In genomic region chr14:51860164-51860835, GRCh38 we compare ENCODE assay signal across 8 cellular contexts. TPM values are rescaled to one million over a fixed set of nuclear protein-coding genes. Genes with fewer than 3 reads are reported as not detected.
DNase-seq lines count a peak whose midpoint lies in the region; ATAC-seq and TF ChIP-seq lines count a peak whose summit lies in the region.

TSS of gene GNG2 (plus strand) at chr14:51860612. CDS start at chr14:51950679, 90,067 bp downstream.

- no peaks in the 10 kb centered on the region for H3K27me3 Mint-ChIP-seq in activated T-helper 2 cell treated with anti-CD3 and anti-CD28 coated beads, Interferon-gamma antibody, Interleukin-2, Interleukin-4, amounts not matched to agents 10 μg/mL and 5 μg/mL and 100 μg/mL, durations not matched to agents 14 hours and 24 hours and 36 hours (ENCODE audit: low read depth)
- peaks cover 4% of the 10 kb centered on the region for H3K27me3 Mint-ChIP-seq in nephron (ENCODE audit: low read depth)

- H3K9me3 ChIP-seq in RWPE2 (ENCODE audit: severe bottlenecking), result no peaks in the 10 kb centered on the region

- ATAC-seq in GM21576 (IDR thresholded peaks at IDR 0.05; ENCODE audit: unreplicated experiment) (peak; percentile 86), RWPE2 (ENCODE audit: low read depth) (peak; percentile 100)
- ATAC-seq in stimulated activated naive CD8-positive, alpha-beta T cell treated with anti-CD3 and anti-CD28 coated beads, Interleukin-15, Interleukin-2, amounts not matched to agents 100 U/mL and 50 U/mL, for 24 hours, result peak; percentile 94

- peak within 1 kb of the TSS; percentile 84 for H3K27ac Mint-ChIP-seq in activated T-helper 2 cell treated with anti-CD3 and anti-CD28 coated beads, Interferon-gamma antibody, Interleukin-2, Interleukin-4, amounts not matched to agents 10 μg/mL and 5 μg/mL and 100 μg/mL, durations not matched to agents 14 hours and 24 hours and 36 hours
- H3K27ac Mint-ChIP-seq in nephron, result peak within 1 kb of the TSS; percentile 86 to 96 (median 95)

- TF ChIP-seq CTCF in RWPE2 (IDR thresholded peaks at IDR 0.05; ENCODE audit: poor library complexity, severe bottlenecking), result no peak
- no peak for TF ChIP-seq CTCF in fibroblast of the aortic adventitia (IDR thresholded peaks at IDR 0.05; ENCODE audit: insufficient read depth, low read length)
- no peak for TF ChIP-seq CTCF in nephron (IDR thresholded peaks at IDR 0.05; ENCODE audit: unreplicated experiment in 3 of 3)

- peaks cover 10% of the 10 kb centered on the region for H3K9me3 Mint-ChIP-seq in activated T-helper 2 cell treated with anti-CD3 and anti-CD28 coated beads, Interferon-gamma antibody, Interleukin-2, Interleukin-4, amounts not matched to agents 10 μg/mL and 5 μg/mL and 100 μg/mL, durations not matched to agents 14 hours and 24 hours and 36 hours
- no peaks in the 10 kb centered on the region for H3K9me3 Mint-ChIP-seq in nephron

- peak; percentile 71 for DNase-seq in DMS153 (lab: John Stamatoyannopoulos, UW)
- peak; percentile 95 for DNase-seq in Jurkat, Clone E6-1 (ENCODE audit: low read depth, low spot score)
- DNase-seq in RWPE2 (ENCODE audit: low spot score), result peak; percentile 76
- peak; percentile 78 for DNase-seq in activated T-helper 2 cell treated with anti-CD3 and anti-CD28 coated beads, Interferon-gamma antibody, Interleukin-2, Interleukin-4, amounts not matched to agents 10 μg/mL and 5 μg/mL and 100 μg/mL, durations not matched to agents 14 hours and 24 hours and 36 hours (ENCODE audit: low spot score)
- DNase-seq in fibroblast of the aortic adventitia (ENCODE audit: low read depth), result peak; percentile 56
- peak; percentile 82 for DNase-seq in stimulated activated naive CD8-positive, alpha-beta T cell treated with anti-CD3 and anti-CD28 coated beads, Interleukin-15, Interleukin-2, amounts not matched to agents 100 U/mL and 50 U/mL, for 24 hours

- peaks cover 7% of the 10 kb centered on the region for H3K4me1 ChIP-seq in RWPE2 (ENCODE audit: insufficient read depth, poor library complexity, severe bottlenecking)

- no peaks in the 10 kb centered on the region for H3K27me3 ChIP-seq in RWPE2 (ENCODE audit: insufficient read depth, poor library complexity, severe bottlenecking)

- H3K27ac ChIP-seq in RWPE2 (ENCODE audit: poor library complexity, severe bottlenecking), result no peak within 1 kb of the TSS

- intact Hi-C loops in activated T-helper 2 cell treated with anti-CD3 and anti-CD28 coated beads, Interferon-gamma antibody, Interleukin-2, Interleukin-4, amounts not matched to agents 10 μg/mL and 5 μg/mL and 100 μg/mL, durations not matched to agents 14 hours and 24 hours and 36 hours (cut with micrococcal nuclease), result loop anchor here (1.0 to 5.0 kb wide), 2 partner anchors 13 to 117 kb away; no protein-coding TSS in a partner anchor

- H3K36me3 Mint-ChIP-seq in activated T-helper 2 cell treated with anti-CD3 and anti-CD28 coated beads, Interferon-gamma antibody, Interleukin-2, Interleukin-4, amounts not matched to agents 10 μg/mL and 5 μg/mL and 100 μg/mL, durations not matched to agents 14 hours and 24 hours and 36 hours (ENCODE audit: low read depth), result peaks cover 22% of the 10 kb centered on the region
- H3K36me3 Mint-ChIP-seq in nephron (ENCODE audit: low read depth), result no peaks in the 10 kb centered on the region

- H3K4me3 Mint-ChIP-seq in activated T-helper 2 cell treated with anti-CD3 and anti-CD28 coated beads, Interferon-gamma antibody, Interleukin-2, Interleukin-4, amounts not matched to agents 10 μg/mL and 5 μg/mL and 100 μg/mL, durations not matched to agents 14 hours and 24 hours and 36 hours (ENCODE audit: low read depth), result peak within 1 kb of the TSS; percentile 96
- H3K4me3 Mint-ChIP-seq in nephron, result peak within 1 kb of the TSS; percentile 90 to 93 (median 92)

- H3K4me1 Mint-ChIP-seq in activated T-helper 2 cell treated with anti-CD3 and anti-CD28 coated beads, Interferon-gamma antibody, Interleukin-2, Interleukin-4, amounts not matched to agents 10 μg/mL and 5 μg/mL and 100 μg/mL, durations not matched to agents 14 hours and 24 hours and 36 hours (ENCODE audit: low read depth), result peaks cover 53% of the 10 kb centered on the region
- peaks cover 42% of the 10 kb centered on the region for H3K4me1 Mint-ChIP-seq in nephron

- H3K4me3 ChIP-seq in Jurkat, Clone E6-1 (ENCODE audit: low read length), result peak within 1 kb of the TSS; percentile 76
- H3K4me3 ChIP-seq in RWPE2 (ENCODE audit: severe bottlenecking) (peak within 1 kb of the TSS; percentile 14), fibroblast of the aortic adventitia (ENCODE audit: low read depth, low read length) (peak within 1 kb of the TSS; percentile 55)

- H3K36me3 ChIP-seq in RWPE2 (ENCODE audit: low read depth), result no peaks in the 10 kb centered on the region

RNA-seq across cellular contexts. Expression of gene GNG2, which starts in this region (rescaled TPM):
- 105 TPM for polyA plus RNA-seq in Jurkat, Clone E6-1 (2012; ENCODE audit: insufficient read depth, insufficient read length)
- total RNA-seq in activated T-helper 2 cell treated with anti-CD3 and anti-CD28 coated beads, Interferon-gamma antibody, Interleukin-2, Interleukin-4, amounts not matched to agents 10 μg/mL and 5 μg/mL and 100 μg/mL, durations not matched to agents 14 hours and 24 hours and 36 hours, result 120 and 128 TPM in 2 replicates
- total RNA-seq in fibroblast of the aortic adventitia (ENCODE audit: low replicate concordance), result 10.0 and 15.7 TPM in 2 replicates

Comparison
In these comparisons a context has a peak if more than half of its experiments do, and no peak if none do; other contexts are left out.
1. H3K4me3 ChIP-seq: peak in every context shown above with its lines; median percentile 76 in Jurkat, Clone E6-1; 55 in fibroblast of the aortic adventitia; 14 in RWPE2.